16 cellular contexts compared by ENCODE assay signal in the genomic region with DNA sequence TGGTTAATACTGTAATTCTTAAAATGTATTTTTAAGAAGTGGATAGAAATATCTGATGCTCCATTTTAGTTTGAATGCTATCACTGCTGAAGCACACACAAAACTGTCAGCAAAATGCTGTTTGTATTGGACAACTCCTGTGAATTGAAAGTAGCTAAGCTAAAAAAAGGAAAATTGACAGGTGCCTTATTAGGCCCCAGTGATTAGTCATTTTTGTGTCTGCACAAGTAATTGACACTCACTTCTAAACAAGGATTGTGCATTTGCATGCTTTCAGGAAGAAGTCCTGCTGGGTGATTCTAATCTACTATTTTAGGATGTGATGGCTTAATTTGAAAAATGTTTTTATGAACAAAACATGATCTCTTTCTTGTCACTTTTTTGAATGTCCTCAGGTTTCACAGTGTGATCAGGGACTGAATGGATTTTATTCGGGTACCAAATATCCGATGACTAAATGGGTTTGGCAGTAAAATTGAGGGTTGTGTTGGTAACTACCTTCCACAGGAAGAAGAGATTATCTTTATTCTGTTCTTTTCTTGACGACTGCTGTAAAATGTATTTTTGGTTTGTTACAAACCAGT. TPM values are rescaled to one million over a fixed set of nuclear protein-coding genes. Genes with fewer than 3 reads are reported as not detected.
DNase-seq lines count a peak whose midpoint lies in the region; ATAC-seq, FAIRE-seq and TF ChIP-seq lines count a peak whose summit lies in the region.
"Had no signal": no experiment of that assay in that cellular context is flagged by ENCODE, and none has a peak within 500 bp of the region (broad histone marks: within the 10 kb centered on the region; RNA-seq: fewer than 3 reads in every experiment).

No MANE protein-coding gene starts in this region.

- peak overlapping the region; percentile 30 for H3K4me3 ChIP-seq in neural cell (ENCODE audit: low read length)
- no peak overlapping the region for H3K4me3 ChIP-seq in lower leg skin (ENCODE audit: low read depth, poor library complexity, severe bottlenecking)
- H3K4me3 ChIP-seq in HepG2 (replicated peaks in 1 of 3; ENCODE audit: insufficient read depth in 1 of 3, low read depth in 2 of 3, low read length in 3 of 3), result no peak overlapping the region
- H3K4me3 ChIP-seq: hepatocyte, testis had no signal

- no peak overlapping the region for H3K27ac Mint-ChIP-seq in activated naive CD4-positive, alpha-beta T cell treated with anti-CD3 and anti-CD28 coated beads for 36 hours
- H3K27ac Mint-ChIP-seq: activated naive CD4-positive, alpha-beta T cell treated with anti-CD3 and anti-CD28 coated beads, Interleukin-2, amount 50 U/mL, for 24 hours; CD4-positive, alpha-beta memory T cell; nephron had no signal

- in situ Hi-C loops in HepG2 (cut with HindIII; ENCODE audit: extremely low pct_ligation_motif_present, low pct_unique_long_range_greater_than_20kb), result no loop called here

- BruUV-seq in HepG2 (replicated peaks; lab: Mats Ljungman, UMichigan), result no TSS peak

- H3K4me1 ChIP-seq in HepG2 (ENCODE audit: insufficient read depth, low read length), result no peaks in the 10 kb centered on the region
- H3K4me1 ChIP-seq: testis had no signal

- no peaks in the 10 kb centered on the region for H3K36me3 Mint-ChIP-seq in activated naive CD4-positive, alpha-beta T cell treated with anti-CD3 and anti-CD28 coated beads for 36 hours (ENCODE audit: low read depth)

- no peaks in the 10 kb centered on the region for H3F3A ChIP-seq in neural cell (ENCODE audit: insufficient read depth, low read length, poor library complexity, severe bottlenecking)

- TF ChIP-seq EP300 in neural cell (conservative IDR thresholded peaks at IDR 0.05; ENCODE audit: poor library complexity, severe bottlenecking) (peak; percentile 40), HepG2 (IDR thresholded peaks at IDR 0.05; ENCODE audit: low read depth in 2 of 2, low read length in 2 of 2) (no peak), HepG2 (CRISPR knock-in tag; IDR thresholded peaks at IDR 0.05; ENCODE audit: borderline replicate concordance) (no peak)

- TF ChIP-seq RAD21 in neural cell (conservative IDR thresholded peaks at IDR 0.05) (no peak), HepG2 (CRISPR knock-in tag; IDR thresholded peaks at IDR 0.05) (no peak)

- intact Hi-C loops in activated naive CD4-positive, alpha-beta T cell treated with anti-CD3 and anti-CD28 coated beads for 36 hours (cut with micrococcal nuclease), result no loop called here
- intact Hi-C loops in lower leg skin (cut with DNase I; ENCODE audit: low total_unique reads) (no loop called here), HepG2 (cut with micrococcal nuclease; ENCODE audit: unreplicated experiment) (no loop called here)

- H3K9ac ChIP-seq in neural cell (ENCODE audit: low read length), result no peak overlapping the region
- no peak overlapping the region for H3K9ac ChIP-seq in HepG2 (ENCODE audit: insufficient read depth, low read depth, low read length)

- ATAC-seq in GM18858 (IDR thresholded peaks at IDR 0.05; ENCODE audit: unreplicated experiment) (peak; percentile 56), GM21723 (IDR thresholded peaks at IDR 0.05; ENCODE audit: unreplicated experiment) (peak; percentile 66), HG03469 (IDR thresholded peaks at IDR 0.05; ENCODE audit: unreplicated experiment) (peak; percentile 38), HepG2 (no peak)

- H3K9me2 ChIP-seq in neural cell (ENCODE audit: insufficient read depth, low read length), result no peaks in the 10 kb centered on the region

- CTCF ChIA-PET in activated naive CD4-positive, alpha-beta T cell treated with anti-CD3 and anti-CD28 coated beads for 36 hours (lab: Charles Lee), result no interaction called here
- CTCF ChIA-PET in HepG2 (lab: Yijun Ruan, JAX; ENCODE audit: low intra/inter-chr PET ratio, low total read pairs), result no interaction called here

- H3K36me3 ChIP-seq in neural cell (ENCODE audit: insufficient read depth, low read length) (no peaks in the 10 kb centered on the region), HepG2 (replicated peaks in 1 of 2; ENCODE audit: control insufficient read depth in 1 of 2, insufficient read depth in 2 of 2, low read length in 2 of 2) (no peaks in the 10 kb centered on the region)

- FAIRE-seq in HepG2 (lab: Jason Lieb, UNC), result no peak

- WGBS in lower leg skin, 2 donors, result 66 to 79% methylated on average over 3 of the region's 3 CpGs
- WGBS in HepG2 (ENCODE audit: low lambda C conversion rate), result 39% methylated on average over 3 of the region's 3 CpGs

- TF ChIP-seq CTCF in neural cell (IDR thresholded peaks at IDR 0.05; ENCODE audit: poor library complexity, severe bottlenecking) (no peak), lower leg skin (IDR thresholded peaks at IDR 0.05) (no peak), HepG2 (CRISPR knock-in tag; IDR thresholded peaks at IDR 0.05) (no peak)

- no peaks in the 10 kb centered on the region for H3K27me3 Mint-ChIP-seq in activated naive CD4-positive, alpha-beta T cell treated with anti-CD3 and anti-CD28 coated beads for 36 hours (ENCODE audit: low read depth)
- H3K27me3 Mint-ChIP-seq: activated naive CD4-positive, alpha-beta T cell treated with anti-CD3 and anti-CD28 coated beads, Interleukin-2, amount 50 U/mL, for 24 hours; CD4-positive, alpha-beta memory T cell; central memory CD8-positive, alpha-beta T cell had no signal

- H3K4me2 ChIP-seq in neural cell (ENCODE audit: low read length), result peak overlapping the region; percentile 52
- H3K4me2 ChIP-seq in HepG2 (ENCODE audit: low read depth, low read length), result no peak overlapping the region
- H3K4me2 ChIP-seq: hepatocyte had no signal

- POLR2A ChIA-PET in HepG2 (lab: Yijun Ruan, JAX), result no interaction called here

- no peak overlapping the region for H3K27ac ChIP-seq in neural cell (ENCODE audit: low read length)
- H3K27ac ChIP-seq in HepG2 (ENCODE audit: extremely low read length, insufficient read depth, low read length), result no peak overlapping the region
- H3K27ac ChIP-seq: hepatocyte, testis had no signal

- no peaks in the 10 kb centered on the region for H3K9me3 Mint-ChIP-seq in activated naive CD4-positive, alpha-beta T cell treated with anti-CD3 and anti-CD28 coated beads for 36 hours
- H3K9me3 Mint-ChIP-seq: activated naive CD4-positive, alpha-beta T cell treated with anti-CD3 and anti-CD28 coated beads, Interleukin-2, amount 50 U/mL, for 24 hours; CD4-positive, alpha-beta memory T cell; central memory CD8-positive, alpha-beta T cell; nephron had no signal

- H2AFZ ChIP-seq in neural cell (ENCODE audit: low read depth, low read length), result no peak overlapping the region
- H2AFZ ChIP-seq in HepG2 (ENCODE audit: low read length), result no peak overlapping the region
- H2AFZ ChIP-seq: hepatocyte had no signal

- TF ChIP-seq POLR2A in lower leg skin (IDR thresholded peaks at IDR 0.05) (no peak), HepG2 (IDR thresholded peaks at IDR 0.05; ENCODE audit: insufficient read depth in 1 of 2, low read depth in 2 of 2, low read length in 2 of 2) (no peak)

- no peak overlapping the region for H3K4me3 Mint-ChIP-seq in activated naive CD4-positive, alpha-beta T cell treated with anti-CD3 and anti-CD28 coated beads for 36 hours
- H3K4me3 Mint-ChIP-seq: activated naive CD4-positive, alpha-beta T cell treated with anti-CD3 and anti-CD28 coated beads, Interleukin-2, amount 50 U/mL, for 24 hours; CD4-positive, alpha-beta memory T cell; central memory CD8-positive, alpha-beta T cell; nephron had no signal

- no peaks in the 10 kb centered on the region for H4K20me1 ChIP-seq in neural cell (ENCODE audit: insufficient read depth)
- H4K20me1 ChIP-seq in HepG2 (ENCODE audit: insufficient read depth, low read length), result no peaks in the 10 kb centered on the region

- DNase-seq in activated naive CD4-positive, alpha-beta T cell treated with anti-CD3 and anti-CD28 coated beads for 36 hours, result no peak
- DNase-seq in lower leg skin (ENCODE audit: low spot score in 2 of 2), result no peak
- DNase-seq in HepG2 (ENCODE audit: low spot score), result no peak
- DNase-seq: CD4-positive, alpha-beta memory T cell; NCI-H1436; NCI-H524 treated with DMSO at 0.1 percent for 48 hours; SIG-M5; testis had no signal

- H3K4me1 Mint-ChIP-seq in activated naive CD4-positive, alpha-beta T cell treated with anti-CD3 and anti-CD28 coated beads for 36 hours (ENCODE audit: low read depth), result no peaks in the 10 kb centered on the region
- H3K4me1 Mint-ChIP-seq: activated naive CD4-positive, alpha-beta T cell treated with anti-CD3 and anti-CD28 coated beads, Interleukin-2, amount 50 U/mL, for 24 hours; CD4-positive, alpha-beta memory T cell; central memory CD8-positive, alpha-beta T cell had no signal

- H3K79me2 ChIP-seq in neural cell (replicated peaks; ENCODE audit: insufficient read depth, low read length), result no peaks in the 10 kb centered on the region
- H3K79me2 ChIP-seq in HepG2 (ENCODE audit: insufficient read depth, low read length), result no peaks in the 10 kb centered on the region
- H3K79me2 ChIP-seq: hepatocyte had no signal

- H3K9me3 ChIP-seq in neural cell (ENCODE audit: low read length) (no peaks in the 10 kb centered on the region), HepG2 (ENCODE audit: low read length) (no peaks in the 10 kb centered on the region)
- H3K9me3 ChIP-seq: testis had no signal

- H3K27me3 ChIP-seq in neural cell (ENCODE audit: insufficient read depth, low read depth, low read length) (no peaks in the 10 kb centered on the region), HepG2 (ENCODE audit: control insufficient read depth in 1 of 2, insufficient read depth in 2 of 2, low read length in 2 of 2) (no peaks in the 10 kb centered on the region)
- H3K27me3 ChIP-seq: hepatocyte, testis had no signal

RNA-seq across cellular contexts. Expression of a gene that starts 13.0 kb away (rescaled TPM):
- polyA plus RNA-seq in neural cell (not detected in 2 replicates), HepG2 (2011; rRNA removed) (0.04 TPM in 1 of 2 replicates, not detected in the other)
- polyA minus RNA-seq in neural cell, result 0.46 TPM in 1 of 2 replicates, not detected in the other
- total RNA-seq in activated naive CD4-positive, alpha-beta T cell treated with anti-CD3 and anti-CD28 coated beads for 36 hours, result 1 to 10 TPM; 4.9 to 6.3 TPM
- total RNA-seq in lower leg skin (10 to 100 TPM in 2 of 4 donors, 1 to 10 TPM in 2; 4.6 to 17.1 (median 8.8) TPM), HepG2 (2016; rRNA removed; fragmentation: Illumina TruSeq; extraction: Trizol) (0.15 TPM in 1 of 2 replicates, not detected in the other)
- not detected in 2 replicates for total RNA-seq in HepG2 (2016; cell fraction: cytosol; rRNA removed; fragmentation: Illumina TruSeq; extraction: Trizol; ENCODE audit: low read depth)
- total RNA-seq in HepG2 (2016; cell fraction: insoluble cytoplasmic fraction; rRNA removed; fragmentation: Illumina TruSeq; extraction: Trizol), result 0.37 TPM in 1 of 2 replicates, not detected in the other
- total RNA-seq in HepG2 (2016; cell fraction: membrane; rRNA removed; fragmentation: Illumina TruSeq; extraction: Trizol), result not detected in 2 replicates
- not detected in 2 replicates for total RNA-seq in HepG2 (2016; cell fraction: nucleus; rRNA removed; fragmentation: Illumina TruSeq; extraction: Trizol)
- 0.04 TPM in 1 of 2 replicates, not detected in the other for polyA plus RNA-seq in HepG2 (2011; cell fraction: cytosol; rRNA removed)
- polyA plus RNA-seq in HepG2 (2011; cell fraction: nucleus; rRNA removed), result not detected in 2 replicates
- not detected in 2 replicates for polyA plus RNA-seq in HepG2 (2012)
- 0.18 TPM in 1 of 2 replicates, not detected in the other for polyA plus RNA-seq in HepG2 (2016; cell fraction: cytosol; fragmentation: Illumina TruSeq; extraction: Trizol; ENCODE audit: low read depth)
- not detected in 2 replicates for polyA plus RNA-seq in HepG2 (2016; cell fraction: insoluble cytoplasmic fraction; fragmentation: Illumina TruSeq; extraction: Trizol; ENCODE audit: low read depth)
- 0.13 and 0.19 TPM in 2 replicates for polyA plus RNA-seq in HepG2 (2016; cell fraction: membrane; fragmentation: Illumina TruSeq; extraction: Trizol; ENCODE audit: low read depth)
- not detected in 2 replicates for polyA plus RNA-seq in HepG2 (2016; cell fraction: nucleus; fragmentation: Illumina TruSeq; extraction: Trizol; ENCODE audit: insufficient read depth, low read depth)
- polyA minus RNA-seq in HepG2 (2011; rRNA and poly(A)+ RNA removed; ENCODE audit: low replicate concordance), result 5.5 TPM in 1 of 2 replicates, not detected in the other
- not detected in 2 replicates for polyA minus RNA-seq in HepG2 (2011; cell fraction: cytosol; rRNA and poly(A)+ RNA removed)
- not detected in 2 replicates for polyA minus RNA-seq in HepG2 (2011; cell fraction: nucleus; rRNA and poly(A)+ RNA removed)
- total RNA-seq: hepatocyte had no signal

RNA-seq across cellular contexts. Expression of a gene that starts 44.0 kb away (rescaled TPM):
- polyA plus RNA-seq in neural cell, result 249 and 259 TPM in 2 replicates
- 237 and 247 TPM in 2 replicates for polyA minus RNA-seq in neural cell
- 100 to 1,000 TPM; 482 to 515 TPM for total RNA-seq in activated naive CD4-positive, alpha-beta T cell treated with anti-CD3 and anti-CD28 coated beads for 36 hours
- total RNA-seq in lower leg skin, result 100 to 1,000 TPM in 1 of 4 donors, 10 to 100 TPM in 3; 73.7 to 114 (median 85.1) TPM
- 325 and 538 TPM in 2 replicates for total RNA-seq in HepG2 (2016; rRNA removed; fragmentation: Illumina TruSeq; extraction: Trizol)
- 81.4 and 96.3 TPM in 2 replicates for total RNA-seq in HepG2 (2016; cell fraction: cytosol; rRNA removed; fragmentation: Illumina TruSeq; extraction: Trizol; ENCODE audit: low read depth)
- total RNA-seq in HepG2 (2016; cell fraction: insoluble cytoplasmic fraction; rRNA removed; fragmentation: Illumina TruSeq; extraction: Trizol), result 336 and 530 TPM in 2 replicates
- total RNA-seq in HepG2 (2016; cell fraction: membrane; rRNA removed; fragmentation: Illumina TruSeq; extraction: Trizol), result 134 and 165 TPM in 2 replicates
- total RNA-seq in HepG2 (2016; cell fraction: nucleus; rRNA removed; fragmentation: Illumina TruSeq; extraction: Trizol), result 137 and 155 TPM in 2 replicates
- polyA plus RNA-seq in HepG2 (2011; rRNA removed), result 87.0 and 127 TPM in 2 replicates
- polyA plus RNA-seq in HepG2 (2011; cell fraction: cytosol; rRNA removed), result 80.0 and 97.4 TPM in 2 replicates
- polyA plus RNA-seq in HepG2 (2011; cell fraction: nucleus; rRNA removed), result 53.9 and 70.6 TPM in 2 replicates
- 174 and 217 TPM in 2 replicates for polyA plus RNA-seq in HepG2 (2012)
- polyA plus RNA-seq in HepG2 (2016; cell fraction: cytosol; fragmentation: Illumina TruSeq; extraction: Trizol; ENCODE audit: low read depth), result 45.9 and 52.2 TPM in 2 replicates
- 406 and 427 TPM in 2 replicates for polyA plus RNA-seq in HepG2 (2016; cell fraction: insoluble cytoplasmic fraction; fragmentation: Illumina TruSeq; extraction: Trizol; ENCODE audit: low read depth)
- 80.8 and 98.2 TPM in 2 replicates for polyA plus RNA-seq in HepG2 (2016; cell fraction: membrane; fragmentation: Illumina TruSeq; extraction: Trizol; ENCODE audit: low read depth)
- polyA plus RNA-seq in HepG2 (2016; cell fraction: nucleus; fragmentation: Illumina TruSeq; extraction: Trizol; ENCODE audit: insufficient read depth, low read depth), result 196 and 213 TPM in 2 replicates
- 56.7 and 122 TPM in 2 replicates for polyA minus RNA-seq in HepG2 (2011; rRNA and poly(A)+ RNA removed; ENCODE audit: low replicate concordance)
- 110 and 112 TPM in 2 replicates for polyA minus RNA-seq in HepG2 (2011; cell fraction: cytosol; rRNA and poly(A)+ RNA removed)
- 74.0 and 108 TPM in 2 replicates for polyA minus RNA-seq in HepG2 (2011; cell fraction: nucleus; rRNA and poly(A)+ RNA removed)
